Comparison of ENCODE assay signal across 9 cellular contexts in genomic region chr4:83115000-83115399, GRCh38. TPM values are rescaled to one million over a fixed set of nuclear protein-coding genes. Genes with fewer than 3 reads are reported as not detected.
A peak's percentile ranks its signal among the peaks of the same experiment; 100 is the strongest.
DNase-seq lines count a peak whose midpoint lies in the region; ATAC-seq, FAIRE-seq and TF ChIP-seq lines count a peak whose summit lies in the region.
"Had no signal": no experiment of that assay in that cellular context is flagged by ENCODE, and none has a peak within 500 bp of the region (broad histone marks: within the 10 kb centered on the region; RNA-seq: fewer than 3 reads in every experiment).

No MANE protein-coding gene starts in this region.

- peaks cover 23% of the 10 kb centered on the region for H3K79me2 ChIP-seq in DND-41 (ENCODE audit: insufficient read depth, low read length)

- H3K27me3 Mint-ChIP-seq in naive thymus-derived CD8-positive, alpha-beta T cell: no peaks in the 10 kb centered on the region

- peaks cover 19 to 56% (median 47%) of the 10 kb centered on the region in 4 donors for H3K4me1 Mint-ChIP-seq in naive thymus-derived CD8-positive, alpha-beta T cell

- H3K27me3 ChIP-seq in DND-41 (ENCODE audit: insufficient read depth, low read length, poor library complexity) (no peaks in the 10 kb centered on the region), bronchial epithelial cell (ENCODE audit: control insufficient read depth, insufficient read depth, low read length) (no peaks in the 10 kb centered on the region), SJCRH30 (no peaks in the 10 kb centered on the region)

- peaks cover 10 to 11% (median 10%) of the 10 kb centered on the region in 3 donors for H3K36me3 Mint-ChIP-seq in naive thymus-derived CD8-positive, alpha-beta T cell

- no peaks in the 10 kb centered on the region for H3K9me3 ChIP-seq in DND-41 (ENCODE audit: insufficient read depth, low read length, severe bottlenecking)
- H3K9me3 ChIP-seq in SJCRH30 (replicated peaks): no peaks in the 10 kb centered on the region
- H3K9me3 ChIP-seq: prostate gland had no signal

- H3K27ac Mint-ChIP-seq in naive thymus-derived CD8-positive, alpha-beta T cell: peak overlapping the region; percentile 94 to 99 (median 98)

- no peak for TF ChIP-seq CTCF in DND-41 (IDR thresholded peaks at IDR 0.05; ENCODE audit: borderline replicate concordance, extremely low read depth, low read length, poor library complexity, severe bottlenecking)
- TF ChIP-seq CTCF in bronchial epithelial cell (IDR thresholded peaks at IDR 0.05; ENCODE audit: insufficient read depth, low read length, severe bottlenecking): no peak
- TF ChIP-seq CTCF in GM10266 (IDR thresholded peaks at IDR 0.05; ENCODE audit: control insufficient read depth, insufficient read depth, low read depth, missing control alignments): no peak

- peak overlapping the region; percentile 88 to 100 (median 99) for H3K4me3 Mint-ChIP-seq in naive thymus-derived CD8-positive, alpha-beta T cell

- peak overlapping the region; percentile 78 for H3K4me2 ChIP-seq in DND-41 (ENCODE audit: insufficient read depth, low read length)

- POLR2A ChIA-PET in naive thymus-derived CD8-positive, alpha-beta T cell (lab: Charles Lee): interaction anchor here (0.6 to 9.6 kb wide), 12 partner anchors 8 to 138 kb away, joined by 3 to 109 read pairs (median 8); no protein-coding TSS in a partner anchor

- peak overlapping the region; percentile 76 for H3K27ac ChIP-seq in DND-41 (ENCODE audit: low read length)
- H3K27ac ChIP-seq in SJCRH30: no peak overlapping the region
- H3K27ac ChIP-seq: prostate gland had no signal

- H3K36me3 ChIP-seq in DND-41 (ENCODE audit: insufficient read depth, low read length) (no peaks in the 10 kb centered on the region), bronchial epithelial cell (ENCODE audit: control insufficient read depth, insufficient read depth, low read length) (no peaks in the 10 kb centered on the region), SJCRH30 (no peaks in the 10 kb centered on the region)
- H3K36me3 ChIP-seq: prostate gland had no signal

- peak overlapping the region; percentile 61 for H3K9ac ChIP-seq in DND-41 (ENCODE audit: low read depth, low read length)

- H3K9me3 Mint-ChIP-seq in naive thymus-derived CD8-positive, alpha-beta T cell: no peaks in the 10 kb centered on the region

- no peak for DNase-seq in DND-41
- peak; percentile 67 for DNase-seq in M059J (ENCODE audit: low read depth)
- peak; percentile 79 for DNase-seq in bronchial epithelial cell (ENCODE audit: low read depth)
- no peak for DNase-seq in naive thymus-derived CD8-positive, alpha-beta T cell
- no peak for DNase-seq in GM10266 (ENCODE audit: extremely low spot score)
- no peak for DNase-seq in SJCRH30

- no peaks in the 10 kb centered on the region for H4K20me1 ChIP-seq in DND-41 (ENCODE audit: insufficient read depth, low read length)

- FAIRE-seq in bronchial epithelial cell (lab: Jason Lieb, UNC): no peak

- ATAC-seq in DND-41 (ENCODE audit: insufficient read depth, low read depth) (no peak), GM21786 (IDR thresholded peaks at IDR 0.05; ENCODE audit: unreplicated experiment) (no peak), GM18868 (IDR thresholded peaks at IDR 0.05; ENCODE audit: unreplicated experiment) (no peak)
- ATAC-seq in naive thymus-derived CD8-positive, alpha-beta T cell: no peak

- peaks cover 60% of the 10 kb centered on the region for H3K4me1 ChIP-seq in DND-41 (ENCODE audit: insufficient read depth, low read length)
- H3K4me1 ChIP-seq in SJCRH30: peaks cover 20% of the 10 kb centered on the region
- H3K4me1 ChIP-seq: prostate gland had no signal

- H3K4me3 ChIP-seq in DND-41 (ENCODE audit: low read depth in 1 of 2, low read length in 2 of 2) (peak overlapping the region in 1 of 2 experiments; percentile 56; a peak in 2 of 4 replicates), bronchial epithelial cell (ENCODE audit: low read depth, low read length) (no peak overlapping the region), SJCRH30 (no peak overlapping the region)
- H3K4me3 ChIP-seq: prostate gland had no signal

- H2AFZ ChIP-seq in DND-41 (ENCODE audit: low read depth, low read length): peak overlapping the region; percentile 68

RNA-seq across cellular contexts. Expression of gene PLAC8, which starts 0.5 kb away (rescaled TPM):
- 122 and 240 TPM in 2 replicates for total RNA-seq in M059J (2014; rRNA removed; shearing (Covaris generic))
- total RNA-seq in bronchial epithelial cell: 0.79 and 4.4 TPM in 2 replicates
- total RNA-seq in naive thymus-derived CD8-positive, alpha-beta T cell: 100 to 1,000 TPM; 222 to 258 TPM
- 100 to 1,000 TPM; 470 to 615 (median 609) TPM for polyA plus RNA-seq in naive thymus-derived CD8-positive, alpha-beta T cell
- 7.8 and 9.5 TPM in 2 replicates for total RNA-seq in SJCRH30 (2014; rRNA removed; shearing (Covaris generic))

Comparison
In these comparisons a context has a peak if more than half of its experiments do, and no peak if none do; other contexts are left out.
1. DNase-seq: peak in M059J (single experiment) and bronchial epithelial cell (single experiment); none in DND-41 (single experiment), naive thymus-derived CD8-positive, alpha-beta T cell (0 of 10), GM10266 (single experiment) and SJCRH30 (0 of 2).
2. RNA of gene PLAC8, which starts 0.5 kb away (total RNA-seq): 222 to 258 TPM in naive thymus-derived CD8-positive, alpha-beta T cell and 122 to 240 TPM in M059J; 7.8 to 9.5 TPM in SJCRH30 and 0.79 to 4.4 TPM in bronchial epithelial cell; every median in the first group is over 10 times any median in the second.